1 cellular context compared by ENCODE assay signal in the genomic region with DNA sequence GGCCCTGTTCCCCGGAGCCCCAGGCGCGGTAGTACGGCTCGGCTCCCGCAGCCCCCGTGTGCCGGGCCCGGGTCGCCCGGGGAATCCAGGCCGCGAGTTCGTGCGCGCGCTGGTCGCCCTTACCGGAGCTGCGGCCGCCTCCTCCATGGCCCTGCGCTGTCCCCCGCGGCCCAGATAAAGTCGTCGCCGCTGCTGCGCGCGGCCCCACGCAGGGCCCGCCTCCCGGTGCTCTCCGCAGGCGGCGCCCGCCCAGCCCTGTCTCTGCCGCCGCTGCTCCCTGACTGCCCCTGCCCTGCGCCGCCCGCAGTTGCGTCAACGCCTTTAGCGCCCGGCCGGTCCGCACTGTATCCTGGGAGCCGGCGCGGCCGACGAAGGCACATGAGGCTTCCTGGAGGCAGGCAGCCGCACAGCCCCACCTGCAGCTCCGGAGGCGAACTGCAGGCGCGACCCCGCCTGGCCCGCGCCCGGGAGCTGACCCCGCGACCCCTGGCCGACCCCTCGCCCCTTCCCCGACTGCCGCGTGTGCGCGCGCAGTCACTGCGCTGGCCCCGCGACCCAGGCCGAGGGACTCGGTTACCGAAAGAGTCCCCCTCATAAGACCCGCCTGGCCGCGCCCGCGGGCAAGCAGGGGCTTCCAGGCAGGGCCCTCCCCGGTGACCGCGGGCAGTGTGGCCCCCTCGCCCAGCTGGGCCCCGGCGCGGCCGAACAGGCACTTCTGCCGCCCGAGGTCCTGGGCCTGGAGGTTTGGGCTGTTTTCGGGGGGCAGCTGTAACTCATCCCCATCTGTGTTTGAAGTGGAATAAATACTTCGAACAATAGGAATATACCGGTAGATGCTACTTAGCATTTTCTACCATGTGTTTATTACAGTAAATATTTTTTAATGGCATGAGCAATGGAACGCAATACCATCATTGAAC.
TF ChIP-seq lines count a peak whose summit lies in the region.

No MANE protein-coding gene starts in this region.

TF ChIP-seq in HepG2, 621 proteins besides CTCF, POLR2A, EP300 and RAD21 (continued from another document and continues in another):
- TF ChIP-seq ZFP90 (CRISPR knock-in tag; IDR thresholded peaks at IDR 0.05; ENCODE audit: borderline replicate concordance) = peak; percentile 55; the same call in 1 of the 2 replicates
- no peak for TF ChIP-seq PAWR (CRISPR knock-in tag; IDR thresholded peaks at IDR 0.05; ENCODE audit: borderline replicate concordance)
- no peak for TF ChIP-seq ZBTB37 (CRISPR knock-in tag; IDR thresholded peaks at IDR 0.05)
- peak; percentile 78; the same call in 1 of the 2 replicates for TF ChIP-seq FOXK1 (CRISPR knock-in tag; IDR thresholded peaks at IDR 0.05; ENCODE audit: borderline replicate concordance, low read depth)
- TF ChIP-seq MTF1 (CRISPR knock-in tag; IDR thresholded peaks at IDR 0.05) = no peak
- no peak for TF ChIP-seq NPAS2 (CRISPR knock-in tag; IDR thresholded peaks at IDR 0.05; ENCODE audit: borderline replicate concordance)
- TF ChIP-seq ZFP37 (CRISPR knock-in tag; IDR thresholded peaks at IDR 0.05; ENCODE audit: borderline replicate concordance) = no peak
- TF ChIP-seq ZBTB4 (CRISPR knock-in tag; IDR thresholded peaks at IDR 0.05; ENCODE audit: borderline replicate concordance) = no peak
- 0 out of 2 replicates have a peak, but pooled peaks have one; percentile 21 for TF ChIP-seq HNRNPL (IDR thresholded peaks at IDR 0.05; ENCODE audit: low read depth, low read length)
- peak; percentile 92 for TF ChIP-seq ZFP91 (CRISPR knock-in tag; IDR thresholded peaks at IDR 0.05; ENCODE audit: borderline replicate concordance)
- TF ChIP-seq IRF2 (CRISPR knock-in tag; IDR thresholded peaks at IDR 0.05) = peak; percentile 95
- TF ChIP-seq GABPA (IDR thresholded peaks at IDR 0.05; ENCODE audit: low read depth, low read length) = peak; percentile 64
- TF ChIP-seq GABPA (CRISPR knock-in tag; IDR thresholded peaks at IDR 0.05; ENCODE audit: low read depth) = peak; percentile 77
- no peak; the same call in 1 of the 2 replicates for TF ChIP-seq ZNF703 (CRISPR knock-in tag; IDR thresholded peaks at IDR 0.05; ENCODE audit: borderline replicate concordance)
- TF ChIP-seq SRF (IDR thresholded peaks at IDR 0.05; ENCODE audit: low read depth, low read length) = no peak
- TF ChIP-seq CHD4 (IDR thresholded peaks at IDR 0.05; ENCODE audit: borderline replicate concordance, low read length) = no peak
- TF ChIP-seq IKZF4 (CRISPR knock-in tag; IDR thresholded peaks at IDR 0.05; ENCODE audit: borderline replicate concordance, low read depth, not compliant biosample characterization) = peak; percentile 86
- TF ChIP-seq CREBL2 (CRISPR knock-in tag; IDR thresholded peaks at IDR 0.05; ENCODE audit: borderline replicate concordance) = peak; percentile 88; the same call in 1 of the 2 replicates
- no peak for TF ChIP-seq ZNF256 (CRISPR knock-in tag; conservative IDR thresholded peaks at IDR 0.05)
- no peak; the same call in 1 of the 2 replicates for TF ChIP-seq MEIS2 (CRISPR knock-in tag; IDR thresholded peaks at IDR 0.05)
- TF ChIP-seq GATAD1 (CRISPR knock-in tag; IDR thresholded peaks at IDR 0.05) = peak; percentile 96
- peak; percentile 96 for TF ChIP-seq NR2C2 (CRISPR knock-in tag; IDR thresholded peaks at IDR 0.05; ENCODE audit: borderline replicate concordance)
- TF ChIP-seq CEBPB (IDR thresholded peaks at IDR 0.05; ENCODE audit: borderline replicate concordance, low read depth, low read length) = peak; percentile 91
- TF ChIP-seq, protein P1, sequence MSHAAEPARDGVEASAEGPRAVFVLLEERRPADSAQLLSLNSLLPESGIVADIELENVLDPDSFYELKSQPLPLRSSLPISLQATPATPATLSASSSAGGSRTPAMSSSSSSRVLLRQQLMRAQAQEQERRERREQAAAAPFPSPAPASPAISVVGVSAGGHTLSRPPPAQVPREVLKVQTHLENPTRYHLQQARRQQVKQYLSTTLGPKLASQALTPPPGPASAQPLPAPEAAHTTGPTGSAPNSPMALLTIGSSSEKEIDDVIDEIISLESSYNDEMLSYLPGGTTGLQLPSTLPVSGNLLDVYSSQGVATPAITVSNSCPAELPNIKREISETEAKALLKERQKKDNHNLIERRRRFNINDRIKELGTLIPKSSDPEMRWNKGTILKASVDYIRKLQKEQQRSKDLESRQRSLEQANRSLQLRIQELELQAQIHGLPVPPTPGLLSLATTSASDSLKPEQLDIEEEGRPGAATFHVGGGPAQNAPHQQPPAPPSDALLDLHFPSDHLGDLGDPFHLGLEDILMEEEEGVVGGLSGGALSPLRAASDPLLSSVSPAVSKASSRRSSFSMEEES (CRISPR knock-in tag; IDR thresholded peaks at IDR 0.05) = peak; percentile 32; the same call in 1 of the 2 replicates
- no peak for TF ChIP-seq BRCA1 (CRISPR knock-in tag; IDR thresholded peaks at IDR 0.05)
- TF ChIP-seq ATF7 (IDR thresholded peaks at IDR 0.05) = no peak
- 0 out of 2 replicates have a peak, but pooled peaks have one; percentile 42 for TF ChIP-seq ATF7 (CRISPR knock-in tag; IDR thresholded peaks at IDR 0.05)
- peak; percentile 88; the same call in 1 of the 2 replicates for TF ChIP-seq ZSCAN31 (CRISPR knock-in tag; IDR thresholded peaks at IDR 0.05; ENCODE audit: low read depth)
- TF ChIP-seq STAT6 (CRISPR knock-in tag; IDR thresholded peaks at IDR 0.05; ENCODE audit: borderline replicate concordance) = no peak; the same call in 1 of the 2 replicates
- no peak for TF ChIP-seq ZSCAN22 (CRISPR knock-in tag; IDR thresholded peaks at IDR 0.05)
- no peak for TF ChIP-seq ZNF770 (CRISPR knock-in tag; IDR thresholded peaks at IDR 0.05)
- peak; percentile 63; the same call in 1 of the 2 replicates for TF ChIP-seq ZNF567 (CRISPR knock-in tag; IDR thresholded peaks at IDR 0.05; ENCODE audit: borderline replicate concordance)
- TF ChIP-seq, protein P2, sequence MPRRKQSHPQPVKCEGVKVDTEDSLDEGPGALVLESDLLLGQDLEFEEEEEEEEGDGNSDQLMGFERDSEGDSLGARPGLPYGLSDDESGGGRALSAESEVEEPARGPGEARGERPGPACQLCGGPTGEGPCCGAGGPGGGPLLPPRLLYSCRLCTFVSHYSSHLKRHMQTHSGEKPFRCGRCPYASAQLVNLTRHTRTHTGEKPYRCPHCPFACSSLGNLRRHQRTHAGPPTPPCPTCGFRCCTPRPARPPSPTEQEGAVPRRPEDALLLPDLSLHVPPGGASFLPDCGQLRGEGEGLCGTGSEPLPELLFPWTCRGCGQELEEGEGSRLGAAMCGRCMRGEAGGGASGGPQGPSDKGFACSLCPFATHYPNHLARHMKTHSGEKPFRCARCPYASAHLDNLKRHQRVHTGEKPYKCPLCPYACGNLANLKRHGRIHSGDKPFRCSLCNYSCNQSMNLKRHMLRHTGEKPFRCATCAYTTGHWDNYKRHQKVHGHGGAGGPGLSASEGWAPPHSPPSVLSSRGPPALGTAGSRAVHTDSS (CRISPR knock-in tag; conservative IDR thresholded peaks at IDR 0.05) = no peak
- no peak for TF ChIP-seq SAFB2 (CRISPR knock-in tag; IDR thresholded peaks at IDR 0.05; ENCODE audit: borderline replicate concordance, low read depth)
- no peak; the same call in 1 of the 2 replicates for TF ChIP-seq ZNF3 (CRISPR knock-in tag; IDR thresholded peaks at IDR 0.05)
